Comparison of ENCODE assay signal across 1 cellular context in genomic region chr12:12922191-12922616, GRCh38.
A peak's percentile ranks its signal among the peaks of the same experiment; 100 is the strongest.
TF ChIP-seq lines count a peak whose summit lies in the region.

No MANE protein-coding gene starts in this region.

TF ChIP-seq in IMR-90, 13 proteins besides CTCF, POLR2A, EP300 and RAD21:
- TF ChIP-seq USF2 (IDR thresholded peaks at IDR 0.05; ENCODE audit: low read depth, low read length): no peak
- TF ChIP-seq FOS (IDR thresholded peaks at IDR 0.05; ENCODE audit: low read depth, low read length): 0 out of 2 replicates have a peak, but pooled peaks have one; percentile 19
- TF ChIP-seq MAFK (IDR thresholded peaks at IDR 0.05; ENCODE audit: low read depth, low read length): peak; percentile 32; the same call in 1 of the 2 replicates
